8 cellular contexts compared by ENCODE assay signal in genomic region chr17:46192484-46193245, GRCh38.
DNase-seq lines count a peak whose midpoint lies in the region; ATAC-seq lines count a peak whose summit lies in the region.

No MANE protein-coding gene starts in this region.

- peak overlapping the region; percentile 97 for H3K4me3 Mint-ChIP-seq in memory B cell

- no peaks in the 10 kb centered on the region for H3K9me3 Mint-ChIP-seq in memory B cell

- H3K4me1 Mint-ChIP-seq in memory B cell: peaks cover 31% of the 10 kb centered on the region

- peak overlapping the region; percentile 92 for H3K27ac Mint-ChIP-seq in memory B cell

- H3K36me3 Mint-ChIP-seq in memory B cell: peaks cover 7% of the 10 kb centered on the region

- DNase-seq in C1 segment of cervical spinal cord (lab: John Stamatoyannopoulos, UW) (peak in 13 of 14 donors; percentile 60 to 100 (median 85)), GM19240 (ENCODE audit: insufficient read length, low spot score) (peak; percentile 14), NCI-H748 treated with DMSO at 0.1 percent for 48 hours (lab: John Stamatoyannopoulos, UW) (peak; percentile 36), memory B cell (ENCODE audit: low spot score in 2 of 2) (peak; percentile 47 to 88)
- peak; percentile 65 to 70 for DNase-seq in activated CD4-positive, alpha-beta T cell treated with anti-CD3 and anti-CD28 coated beads, Interleukin-2, amount 50 U/mL, for 48 hours
- DNase-seq in effector CD8-positive, alpha-beta T cell (lab: John Stamatoyannopoulos, UW): peak; percentile 61
- DNase-seq in stimulated activated CD8-positive, alpha-beta memory T cell treated with anti-CD3 and anti-CD28 coated beads, Interleukin-12 subunit alpha, Interleukin-12 subunit beta, amount 100 ng/mL, for 24 hours (ENCODE audit: extremely low read depth): peak; percentile 36

- ATAC-seq in HG03442 (IDR thresholded peaks at IDR 0.05; ENCODE audit: unreplicated experiment) (peak; percentile 30), memory B cell (ENCODE audit: low read depth) (peak; percentile 17)

- no peaks in the 10 kb centered on the region for H3K27me3 Mint-ChIP-seq in memory B cell

Comparison
In these comparisons a context has a peak if more than half of its experiments do, and no peak if none do; other contexts are left out.
1. Peak in every context shown above with its lines: DNase-seq and ATAC-seq.
2. DNase-seq: peak in every context shown above with its lines; median percentile 85 in C1 segment of cervical spinal cord; 68 in activated CD4-positive, alpha-beta T cell treated with anti-CD3 and anti-CD28 coated beads, Interleukin-2, amount 50 U/mL, for 48 hours; 68 in memory B cell; 61 in effector CD8-positive, alpha-beta T cell; 36 in NCI-H748 treated with DMSO at 0.1 percent for 48 hours; 36 in stimulated activated CD8-positive, alpha-beta memory T cell treated with anti-CD3 and anti-CD28 coated beads, Interleukin-12 subunit alpha, Interleukin-12 subunit beta, amount 100 ng/mL, for 24 hours; 14 in GM19240.